Comparison of ENCODE assay signal across 19 cellular contexts in genomic region chr14:72553161-72553560, GRCh38.
DNase-seq lines count a peak whose midpoint lies in the region; ATAC-seq and TF ChIP-seq lines count a peak whose summit lies in the region.
"Had no signal": no experiment of that assay in that cellular context is flagged by ENCODE, and none has a peak within 500 bp of the region (broad histone marks: within the 10 kb centered on the region; RNA-seq: fewer than 3 reads in every experiment).

No MANE protein-coding gene starts in this region.

- 28 to 46% (median 34%) methylated on average over 8 of the region's 8 CpGs for WGBS in psoas muscle, 3 donors

- no peak overlapping the region for H3K4me3 Mint-ChIP-seq in activated CD4-positive, alpha-beta memory T cell treated with anti-CD3 and anti-CD28 coated beads, Interleukin-2, amount 10 ng/mL, durations not matched to agents 7 days and 5 days
- H3K4me3 Mint-ChIP-seq: CD8-positive, alpha-beta T cell; IgD-negative memory B cell had no signal

- H3K4me1 ChIP-seq in thoracic aorta (ENCODE audit: control insufficient read depth in 1 of 2, low read depth in 2 of 2) = peaks cover 0 to 37% of the 10 kb centered on the region in 2 donors
- H3K4me1 ChIP-seq in psoas muscle = peaks cover 1% of the 10 kb centered on the region

- no peaks in the 10 kb centered on the region for H3K27me3 ChIP-seq in thoracic aorta (replicated peaks; ENCODE audit: insufficient read depth)
- H3K27me3 ChIP-seq in psoas muscle (ENCODE audit: insufficient read depth in 3 of 3, low read length in 2 of 3) = no peaks in the 10 kb centered on the region

- ATAC-seq in Right ventricle myocardium inferior (no peak), thoracic aorta (ENCODE audit: insufficient number of reproducible peaks, low FRiP score, low read depth) (no peak), psoas muscle (no peak), HG02588 (IDR thresholded peaks at IDR 0.05; ENCODE audit: unreplicated experiment) (no peak)
- ATAC-seq: CD8-positive, alpha-beta T cell had no signal

- peaks cover 50% of the 10 kb centered on the region for H3K27me3 Mint-ChIP-seq in activated CD4-positive, alpha-beta memory T cell treated with anti-CD3 and anti-CD28 coated beads, Interleukin-2, amount 10 ng/mL, durations not matched to agents 7 days and 5 days

- TF ChIP-seq CTCF in thoracic aorta (IDR thresholded peaks at IDR 0.05) = no peak
- TF ChIP-seq CTCF in psoas muscle (IDR thresholded peaks at IDR 0.05) = no peak

- peak overlapping the region; percentile 76 to 79 for H3K27ac ChIP-seq in thoracic aorta
- no peak overlapping the region for H3K27ac ChIP-seq in psoas muscle

- POLR2A ChIA-PET in activated CD4-positive, alpha-beta memory T cell treated with anti-CD3 and anti-CD28 coated beads, Interleukin-2, amount 10 ng/mL, durations not matched to agents 7 days and 5 days (lab: Charles Lee) = no interaction called here

- CTCF ChIA-PET in activated CD4-positive, alpha-beta memory T cell treated with anti-CD3 and anti-CD28 coated beads, Interleukin-2, amount 10 ng/mL, durations not matched to agents 7 days and 5 days (lab: Charles Lee) = no interaction called here

- DNase-seq in cardiac septum (ENCODE audit: low spot score) (peak; percentile 62), Right ventricle myocardium inferior (ENCODE audit: missing footprints) (no peak), MV-4-11 (lab: John Stamatoyannopoulos, UW) (peak; percentile 17), dermis blood vessel endothelial cell (peak; percentile 20), thoracic aorta (ENCODE audit: low spot score) (no peak), psoas muscle (no peak)
- DNase-seq in activated CD4-positive, alpha-beta memory T cell treated with anti-CD3 and anti-CD28 coated beads, Interleukin-2, amount 10 ng/mL, durations not matched to agents 7 days and 5 days = no peak
- DNase-seq: AML-193; Calu3; CD8-positive, alpha-beta T cell; DMS153; Karpas-422; MM.1S; NCI-H1092; NCI-H1436 treated with DMSO at 0.1 percent for 48 hours; NCI-H1930; NCI-H69 had no signal

- H3K4me1 Mint-ChIP-seq in activated CD4-positive, alpha-beta memory T cell treated with anti-CD3 and anti-CD28 coated beads, Interleukin-2, amount 10 ng/mL, durations not matched to agents 7 days and 5 days = peaks cover 20% of the 10 kb centered on the region

- H3K36me3 ChIP-seq in thoracic aorta (no peaks in the 10 kb centered on the region), psoas muscle (ENCODE audit: insufficient read depth in 1 of 2, low read depth in 1 of 2) (no peaks in the 10 kb centered on the region)

- H3K36me3 Mint-ChIP-seq in activated CD4-positive, alpha-beta memory T cell treated with anti-CD3 and anti-CD28 coated beads, Interleukin-2, amount 10 ng/mL, durations not matched to agents 7 days and 5 days (ENCODE audit: low read depth) = no peaks in the 10 kb centered on the region
- H3K36me3 Mint-ChIP-seq: CD8-positive, alpha-beta T cell had no signal

- H3K27ac Mint-ChIP-seq in activated CD4-positive, alpha-beta memory T cell treated with anti-CD3 and anti-CD28 coated beads, Interleukin-2, amount 10 ng/mL, durations not matched to agents 7 days and 5 days = no peak overlapping the region
- H3K27ac Mint-ChIP-seq: CD8-positive, alpha-beta T cell; IgD-negative memory B cell had no signal

- H3K4me3 ChIP-seq in thoracic aorta (no peak overlapping the region), psoas muscle (no peak overlapping the region)

- H3K9me3 ChIP-seq in thoracic aorta (no peaks in the 10 kb centered on the region), psoas muscle (no peaks in the 10 kb centered on the region)

- intact Hi-C loops in cardiac septum (cut with DNase I) (no loop called here), Right ventricle myocardium inferior (cut with DNase I) (no loop called here), psoas muscle (cut with DNase I) (no loop called here)

- no peaks in the 10 kb centered on the region for H3K9me3 Mint-ChIP-seq in activated CD4-positive, alpha-beta memory T cell treated with anti-CD3 and anti-CD28 coated beads, Interleukin-2, amount 10 ng/mL, durations not matched to agents 7 days and 5 days
- H3K9me3 Mint-ChIP-seq: CD8-positive, alpha-beta T cell had no signal

Comparison
In these comparisons a context has a peak if more than half of its experiments do, and no peak if none do; other contexts are left out.
1. DNase-seq: peak in cardiac septum (single experiment), MV-4-11 (single experiment) and dermis blood vessel endothelial cell (single experiment); none in Right ventricle myocardium inferior (single experiment), thoracic aorta (single experiment), psoas muscle (0 of 2) and activated CD4-positive, alpha-beta memory T cell treated with anti-CD3 and anti-CD28 coated beads, Interleukin-2, amount 10 ng/mL, durations not matched to agents 7 days and 5 days (single experiment).